8 cellular contexts compared by ENCODE assay signal in the genomic region with DNA sequence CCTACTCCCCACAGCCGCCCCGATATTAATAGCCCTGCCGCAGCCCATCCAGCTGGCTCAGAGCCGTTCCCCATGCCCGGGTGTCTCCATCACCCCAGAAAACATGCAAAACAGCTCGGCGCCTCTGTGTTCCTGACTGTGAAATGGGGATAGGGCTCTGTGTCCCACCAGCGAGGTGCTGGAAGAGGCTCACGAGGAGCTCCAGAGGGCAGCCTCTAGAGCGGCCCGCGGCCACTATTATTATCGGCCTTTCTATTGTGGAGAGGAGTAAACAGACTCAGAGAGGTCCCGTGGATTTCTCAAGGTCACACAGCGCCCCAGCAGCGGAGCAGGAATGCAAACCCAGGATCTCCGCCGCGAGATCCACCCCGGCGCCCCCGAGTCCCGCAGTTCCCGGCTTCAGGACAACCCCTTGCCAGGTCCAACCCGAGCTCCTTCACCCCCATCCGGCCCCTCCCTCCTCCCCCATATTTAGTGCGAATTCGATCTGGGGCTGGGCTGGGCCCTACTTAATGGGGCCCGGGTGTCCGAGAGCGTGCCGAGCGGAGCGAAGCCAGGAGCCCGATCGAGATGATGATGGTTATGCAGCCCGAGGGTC. TPM values are rescaled to one million over a fixed set of nuclear protein-coding genes. Genes with fewer than 3 reads are reported as not detected.
A peak's percentile ranks its signal among the peaks of the same experiment; 100 is the strongest.
DNase-seq lines count a peak whose midpoint lies in the region; ATAC-seq, FAIRE-seq and TF ChIP-seq lines count a peak whose summit lies in the region.

A gene (plus strand): TSS at position 536 of the 598 bp plus-strand sequence. CDS start 35 bp downstream, at position 571.

- peaks cover 6% of the 10 kb centered on the region for H3K4me1 Mint-ChIP-seq in astrocyte (ENCODE audit: low read depth, unreplicated experiment)

- H3K27me3 ChIP-seq in astrocyte (ENCODE audit: insufficient read depth, low read length), result peaks cover 2% of the 10 kb centered on the region

- H3K9ac ChIP-seq in astrocyte (ENCODE audit: low read length), result peak within 1 kb of the TSS; percentile 84

- FAIRE-seq in astrocyte (lab: Jason Lieb, UNC), result no peak

- H4K20me1 ChIP-seq in astrocyte (ENCODE audit: insufficient read depth, low read length), result peaks cover 7% of the 10 kb centered on the region

- TF ChIP-seq CTCF in astrocyte (IDR thresholded peaks at IDR 0.05; ENCODE audit: insufficient read depth, low read depth, low read length), result no peak

- H3K4me2 ChIP-seq in astrocyte (ENCODE audit: low read length), result peak within 1 kb of the TSS; percentile 88

- no peaks in the 10 kb centered on the region for H3K36me3 ChIP-seq in astrocyte (ENCODE audit: insufficient read depth, low read length)

- H3K4me3 ChIP-seq in astrocyte (ENCODE audit: insufficient read depth, low read depth, low read length), result peak within 1 kb of the TSS; percentile 66

- ATAC-seq in HG02938 (IDR thresholded peaks at IDR 0.05; ENCODE audit: unreplicated experiment) (peak; percentile 9), GM21737 (IDR thresholded peaks at IDR 0.05; ENCODE audit: unreplicated experiment) (no peak), GM21367 (IDR thresholded peaks at IDR 0.05; ENCODE audit: unreplicated experiment) (no peak)

- H3K9me3 ChIP-seq in astrocyte (ENCODE audit: insufficient read depth, low read depth, low read length), result no peaks in the 10 kb centered on the region

- peak within 1 kb of the TSS; percentile 78 for H2AFZ ChIP-seq in astrocyte (ENCODE audit: low read depth, low read length)

- H3K27ac ChIP-seq in astrocyte (ENCODE audit: low read depth, low read length), result peak within 1 kb of the TSS; percentile 57
- H3K27ac ChIP-seq in substantia nigra (ENCODE audit: low read depth, low read length, poor library complexity, severe bottlenecking), result peak within 1 kb of the TSS; percentile 70

- peaks cover 28% of the 10 kb centered on the region for H3K4me1 ChIP-seq in astrocyte (ENCODE audit: insufficient read depth, low read length)

- H3K27ac Mint-ChIP-seq in astrocyte (ENCODE audit: unreplicated experiment), result no peak within 1 kb of the TSS

- no peaks in the 10 kb centered on the region for H3K79me2 ChIP-seq in astrocyte (ENCODE audit: insufficient read depth, low read length)

- peaks cover 30% of the 10 kb centered on the region for H3K27me3 Mint-ChIP-seq in astrocyte (ENCODE audit: low read depth, unreplicated experiment)

- peak within 1 kb of the TSS; percentile 76 for H3K4me3 Mint-ChIP-seq in astrocyte (ENCODE audit: unreplicated experiment)

- H3K36me3 Mint-ChIP-seq in astrocyte (ENCODE audit: low read depth, unreplicated experiment), result peaks cover 12% of the 10 kb centered on the region

- no peaks in the 10 kb centered on the region for H3K9me3 Mint-ChIP-seq in astrocyte (ENCODE audit: unreplicated experiment)

- DNase-seq in AG08395 (ENCODE audit: low spot score), result peak; percentile 28
- peak; percentile 11 for DNase-seq in astrocyte (ENCODE audit: low read depth)
- DNase-seq in islet precursor cell, result peak; percentile 58
- DNase-seq in substantia nigra (lab: John Stamatoyannopoulos, UW), result no peak
- no peak for DNase-seq in NOMO-1 (lab: John Stamatoyannopoulos, UW; ENCODE audit: unreplicated experiment in 2 of 2)

RNA-seq across cellular contexts. Expression of the gene that starts here (rescaled TPM):
- not detected in 2 replicates for total RNA-seq in astrocyte

Comparison
In these comparisons a context has a peak if more than half of its experiments do, and no peak if none do; other contexts are left out.
1. Peak in DNase-seq, H3K4me3 ChIP-seq, H3K27ac ChIP-seq, H3K9ac ChIP-seq and H3K4me2 ChIP-seq in astrocyte; RNA of the gene not detected or under 1 TPM.
2. DNase-seq: peak in AG08395 (single experiment) and islet precursor cell (single experiment); none in substantia nigra (0 of 49) and NOMO-1 (0 of 2).